34 cellular contexts compared by ENCODE assay signal in genomic region chr20:60378620-60379019, GRCh38.
"Had no signal": no experiment of that assay in that cellular context is flagged by ENCODE, and none has a peak within 500 bp of the region (broad histone marks: within the 10 kb centered on the region; RNA-seq: fewer than 3 reads in every experiment).

No MANE protein-coding gene starts in this region.

- DNase-seq: Karpas-422, Kasumi-1, MG63, MM.1S, MV-4-11, NCI-H1048, NCI-H1092, NCI-H1092 treated with DMSO at 0.1 percent for 48 hours, NCI-H1105, NCI-H1105 treated with DMSO at 0.1 percent for 48 hours, NCI-H1417, NCI-H1417 treated with DMSO at 0.1 percent for 48 hours, NCI-H1436, NCI-H1436 treated with DMSO at 0.1 percent for 48 hours, NCI-H146, NCI-H1694, NCI-H1694 treated with DMSO at 0.1 percent for 48 hours, NCI-H187, NCI-H187 treated with DMSO at 0.1 percent for 48 hours, NCI-H1930, NCI-H2029, NCI-H2029 treated with DMSO at 0.1 percent for 48 hours, NCI-H2081, NCI-H2081 treated with DMSO at 0.1 percent for 48 hours, NCI-H2107, NCI-H2171, NCI-H2171 treated with DMSO at 0.1 percent for 48 hours, NCI-H2227 treated with DMSO at 0.1 percent for 48 hours, NCI-H226, NCI-H345, NCI-H446, NCI-H446 treated with DMSO at 0.1 percent for 48 hours, NCI-H510A, NCI-H510A treated with DMSO at 0.1 percent for 48 hours had no signal

- H3K9me3 ChIP-seq: MG63 had no signal

- H3K36me3 ChIP-seq: MG63 had no signal

- H3K4me3 ChIP-seq: MG63 had no signal

- H3K27me3 ChIP-seq: MG63 had no signal
